In the genomic region with DNA sequence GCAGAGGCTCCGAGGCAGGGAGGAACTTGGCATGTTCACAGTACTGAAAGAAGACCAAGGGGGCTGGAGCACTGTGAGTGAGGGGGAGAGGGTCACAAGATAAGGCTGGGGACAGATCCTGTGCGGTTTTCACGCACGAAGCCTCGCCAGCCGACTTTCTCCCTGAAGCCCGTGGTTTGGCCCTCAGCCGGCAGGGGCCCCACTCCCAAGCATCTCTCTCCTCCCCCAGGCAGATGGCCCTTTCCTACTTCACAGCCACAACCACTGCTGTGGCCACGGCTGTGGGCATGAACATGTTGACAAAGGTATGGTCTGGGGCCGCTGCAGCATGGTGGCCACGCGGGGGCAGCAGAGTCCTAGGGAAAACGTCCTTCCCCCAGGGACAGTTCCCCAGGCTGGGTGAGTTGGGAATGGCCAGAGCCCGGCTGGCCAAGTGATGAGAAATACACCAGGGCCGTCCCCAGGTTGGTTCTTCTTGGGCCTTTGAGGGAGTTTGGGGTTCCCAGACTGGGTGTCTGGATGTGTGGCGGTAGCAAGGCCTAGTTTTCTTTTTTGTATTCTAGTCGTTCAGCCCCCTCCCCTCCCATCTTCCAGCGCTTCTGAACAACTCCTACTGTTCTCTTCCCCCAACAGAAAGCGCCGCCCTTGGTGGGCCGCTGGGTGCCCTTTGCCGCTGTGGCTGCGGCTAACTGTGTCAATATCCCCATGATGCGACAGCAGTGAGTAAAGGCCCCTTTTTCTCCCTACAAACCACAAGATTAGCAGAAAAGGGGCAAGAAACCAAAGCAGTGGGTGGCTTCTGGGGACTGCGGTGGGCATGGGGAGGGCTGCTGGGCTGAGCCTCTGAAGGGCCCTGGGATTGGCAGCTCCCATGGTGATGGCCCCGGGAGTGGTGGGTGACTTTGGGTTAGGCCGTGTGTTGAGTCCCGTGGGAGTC, we compare ENCODE assay signal across 1 cellular context.
TF ChIP-seq lines count a peak whose summit lies in the region.

No MANE protein-coding gene starts in this region.

TF ChIP-seq in HepG2, 621 proteins besides CTCF, POLR2A, EP300 and RAD21 (continued from another document):
- TF ChIP-seq ZNF609 (CRISPR knock-in tag; IDR thresholded peaks at IDR 0.05; ENCODE audit: borderline replicate concordance) (no peak), ZNF557 (CRISPR knock-in tag; IDR thresholded peaks at IDR 0.05) (no peak), TAF15 (IDR thresholded peaks at IDR 0.05; ENCODE audit: low read depth, low read length, poor library complexity, severe bottlenecking) (no peak), RAD51 (IDR thresholded peaks at IDR 0.05; ENCODE audit: borderline replicate concordance) (no peak), SMAD1 (CRISPR knock-in tag; IDR thresholded peaks at IDR 0.05; ENCODE audit: borderline replicate concordance, low read depth) (no peak), THAP11 (CRISPR knock-in tag; IDR thresholded peaks at IDR 0.05) (peak; percentile 42; the same call in 1 of the 2 replicates), NPAS2 (CRISPR knock-in tag; IDR thresholded peaks at IDR 0.05; ENCODE audit: borderline replicate concordance) (no peak), HNRNPL (IDR thresholded peaks at IDR 0.05; ENCODE audit: low read depth, low read length) (no peak), ZNF780A (CRISPR knock-in tag; IDR thresholded peaks at IDR 0.05) (no peak), NR2F6 (IDR thresholded peaks at IDR 0.05) (no peak), NR2F6 (CRISPR knock-in tag; IDR thresholded peaks at IDR 0.05) (no peak), FOXK1 (CRISPR knock-in tag; IDR thresholded peaks at IDR 0.05; ENCODE audit: borderline replicate concordance, low read depth) (peak; percentile 61; the same call in 1 of the 2 replicates), ZNF337 (CRISPR knock-in tag; IDR thresholded peaks at IDR 0.05; ENCODE audit: borderline replicate concordance, low read depth) (no peak), SKI (IDR thresholded peaks at IDR 0.05; ENCODE audit: partially characterized antibody) (no peak), STAG1 (CRISPR knock-in tag; IDR thresholded peaks at IDR 0.05) (peak; percentile 96), CBX5 (CRISPR knock-in tag; IDR thresholded peaks at IDR 0.05; ENCODE audit: borderline replicate concordance) (0 out of 2 replicates have a peak, but pooled peaks have one; percentile 43), ZNF253 (CRISPR knock-in tag; IDR thresholded peaks at IDR 0.05; ENCODE audit: borderline replicate concordance) (no peak), ARHGAP35 (CRISPR knock-in tag; IDR thresholded peaks at IDR 0.05; ENCODE audit: borderline replicate concordance) (no peak), ZNF839 (CRISPR knock-in tag; IDR thresholded peaks at IDR 0.05; ENCODE audit: borderline replicate concordance) (no peak), GATAD2A (CRISPR knock-in tag; IDR thresholded peaks at IDR 0.05) (peak; percentile 32; the same call in 1 of the 2 replicates), SAP130 (CRISPR knock-in tag; IDR thresholded peaks at IDR 0.05; ENCODE audit: low read depth) (0 out of 2 replicates have a peak, but pooled peaks have one; percentile 31), ZNF331 (CRISPR knock-in tag; IDR thresholded peaks at IDR 0.05) (no peak), TRAFD1 (CRISPR knock-in tag; IDR thresholded peaks at IDR 0.05; ENCODE audit: borderline replicate concordance) (no peak), ZNF367 (CRISPR knock-in tag; IDR thresholded peaks at IDR 0.05; ENCODE audit: borderline replicate concordance) (no peak), ZNF598 (CRISPR knock-in tag; IDR thresholded peaks at IDR 0.05; ENCODE audit: borderline replicate concordance) (no peak), HOMEZ (CRISPR knock-in tag; IDR thresholded peaks at IDR 0.05; ENCODE audit: low read depth) (0 out of 2 replicates have a peak, but pooled peaks have one; percentile 12), HOXA3 (CRISPR knock-in tag; IDR thresholded peaks at IDR 0.05) (no peak)
- TF ChIP-seq, protein P1, sequence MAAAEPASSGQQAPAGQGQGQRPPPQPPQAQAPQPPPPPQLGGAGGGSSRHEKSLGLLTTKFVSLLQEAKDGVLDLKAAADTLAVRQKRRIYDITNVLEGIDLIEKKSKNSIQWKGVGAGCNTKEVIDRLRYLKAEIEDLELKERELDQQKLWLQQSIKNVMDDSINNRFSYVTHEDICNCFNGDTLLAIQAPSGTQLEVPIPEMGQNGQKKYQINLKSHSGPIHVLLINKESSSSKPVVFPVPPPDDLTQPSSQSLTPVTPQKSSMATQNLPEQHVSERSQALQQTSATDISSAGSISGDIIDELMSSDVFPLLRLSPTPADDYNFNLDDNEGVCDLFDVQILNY (CRISPR knock-in tag; conservative IDR thresholded peaks at IDR 0.05): no peak
- TF ChIP-seq, protein P2, sequence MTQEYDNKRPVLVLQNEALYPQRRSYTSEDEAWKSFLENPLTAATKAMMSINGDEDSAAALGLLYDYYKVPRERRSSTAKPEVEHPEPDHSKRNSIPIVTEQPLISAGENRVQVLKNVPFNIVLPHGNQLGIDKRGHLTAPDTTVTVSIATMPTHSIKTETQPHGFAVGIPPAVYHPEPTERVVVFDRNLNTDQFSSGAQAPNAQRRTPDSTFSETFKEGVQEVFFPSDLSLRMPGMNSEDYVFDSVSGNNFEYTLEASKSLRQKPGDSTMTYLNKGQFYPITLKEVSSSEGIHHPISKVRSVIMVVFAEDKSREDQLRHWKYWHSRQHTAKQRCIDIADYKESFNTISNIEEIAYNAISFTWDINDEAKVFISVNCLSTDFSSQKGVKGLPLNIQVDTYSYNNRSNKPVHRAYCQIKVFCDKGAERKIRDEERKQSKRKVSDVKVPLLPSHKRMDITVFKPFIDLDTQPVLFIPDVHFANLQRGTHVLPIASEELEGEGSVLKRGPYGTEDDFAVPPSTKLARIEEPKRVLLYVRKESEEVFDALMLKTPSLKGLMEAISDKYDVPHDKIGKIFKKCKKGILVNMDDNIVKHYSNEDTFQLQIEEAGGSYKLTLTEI (CRISPR knock-in tag; conservative IDR thresholded peaks at IDR 0.05): no peak
- TF ChIP-seq, protein P3, sequence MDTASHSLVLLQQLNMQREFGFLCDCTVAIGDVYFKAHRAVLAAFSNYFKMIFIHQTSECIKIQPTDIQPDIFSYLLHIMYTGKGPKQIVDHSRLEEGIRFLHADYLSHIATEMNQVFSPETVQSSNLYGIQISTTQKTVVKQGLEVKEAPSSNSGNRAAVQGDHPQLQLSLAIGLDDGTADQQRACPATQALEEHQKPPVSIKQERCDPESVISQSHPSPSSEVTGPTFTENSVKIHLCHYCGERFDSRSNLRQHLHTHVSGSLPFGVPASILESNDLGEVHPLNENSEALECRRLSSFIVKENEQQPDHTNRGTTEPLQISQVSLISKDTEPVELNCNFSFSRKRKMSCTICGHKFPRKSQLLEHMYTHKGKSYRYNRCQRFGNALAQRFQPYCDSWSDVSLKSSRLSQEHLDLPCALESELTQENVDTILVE (CRISPR knock-in tag; IDR thresholded peaks at IDR 0.05): no peak
- TF ChIP-seq, protein P4, sequence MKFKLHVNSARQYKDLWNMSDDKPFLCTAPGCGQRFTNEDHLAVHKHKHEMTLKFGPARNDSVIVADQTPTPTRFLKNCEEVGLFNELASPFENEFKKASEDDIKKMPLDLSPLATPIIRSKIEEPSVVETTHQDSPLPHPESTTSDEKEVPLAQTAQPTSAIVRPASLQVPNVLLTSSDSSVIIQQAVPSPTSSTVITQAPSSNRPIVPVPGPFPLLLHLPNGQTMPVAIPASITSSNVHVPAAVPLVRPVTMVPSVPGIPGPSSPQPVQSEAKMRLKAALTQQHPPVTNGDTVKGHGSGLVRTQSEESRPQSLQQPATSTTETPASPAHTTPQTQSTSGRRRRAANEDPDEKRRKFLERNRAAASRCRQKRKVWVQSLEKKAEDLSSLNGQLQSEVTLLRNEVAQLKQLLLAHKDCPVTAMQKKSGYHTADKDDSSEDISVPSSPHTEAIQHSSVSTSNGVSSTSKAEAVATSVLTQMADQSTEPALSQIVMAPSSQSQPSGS (CRISPR knock-in tag; IDR thresholded peaks at IDR 0.05): 0 out of 2 replicates have a peak, but pooled peaks have one; percentile 47
- TF ChIP-seq, protein P5, sequence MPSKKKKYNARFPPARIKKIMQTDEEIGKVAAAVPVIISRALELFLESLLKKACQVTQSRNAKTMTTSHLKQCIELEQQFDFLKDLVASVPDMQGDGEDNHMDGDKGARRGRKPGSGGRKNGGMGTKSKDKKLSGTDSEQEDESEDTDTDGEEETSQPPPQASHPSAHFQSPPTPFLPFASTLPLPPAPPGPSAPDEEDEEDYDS (CRISPR knock-in tag; IDR thresholded peaks at IDR 0.05): no peak
